Comparison of ENCODE assay signal across 27 cellular contexts in genomic region chr18:64245461-64245860, GRCh38.
"Had no signal": no experiment of that assay in that cellular context is flagged by ENCODE, and none has a peak within 500 bp of the region (broad histone marks: within the 10 kb centered on the region; RNA-seq: fewer than 3 reads in every experiment).

No MANE protein-coding gene starts in this region.

- H3K4me3 Mint-ChIP-seq: activated B cell treated with CpG ODN at 0.5 μM for 24 hours; activated CD4-positive, alpha-beta T cell treated with anti-CD3 and anti-CD28 coated beads, Interleukin-2, amount 10 ng/mL, durations not matched to agents 24 days and 14 days; activated CD8-positive, alpha-beta memory T cell treated with anti-CD3 and anti-CD28 coated beads, Interleukin-2, amount 10 ng/mL, durations not matched to agents 7 days and 5 days; activated naive CD8-positive, alpha-beta T cell treated with anti-CD3 and anti-CD28 coated beads, Interleukin-2, amount 50 U/mL, for 24 hours; activated T-cell treated with anti-CD3 and anti-CD28 coated beads, Interleukin-2, amount 50 U/mL, for 4 hours; brain; T-helper 17 cell had no signal

- H3K4me3 ChIP-seq: MG63 had no signal

- H3K27me3 ChIP-seq: MG63 had no signal

- H3K4me1 Mint-ChIP-seq: activated B cell treated with CpG ODN at 0.5 μM for 24 hours; activated CD4-positive, alpha-beta T cell treated with anti-CD3 and anti-CD28 coated beads, Interleukin-2, amount 10 ng/mL, durations not matched to agents 24 days and 14 days; activated CD8-positive, alpha-beta memory T cell treated with anti-CD3 and anti-CD28 coated beads, Interleukin-2, amount 10 ng/mL, durations not matched to agents 7 days and 5 days; activated naive CD8-positive, alpha-beta T cell treated with anti-CD3 and anti-CD28 coated beads, Interleukin-2, amount 50 U/mL, for 24 hours; T-helper 17 cell had no signal

- DNase-seq: activated B cell treated with CpG ODN at 0.5 μM for 24 hours; activated CD4-positive, alpha-beta T cell treated with anti-CD3 and anti-CD28 coated beads for 1 hour; activated CD4-positive, alpha-beta T cell treated with anti-CD3 and anti-CD28 coated beads, Interleukin-2, amount 10 ng/mL, durations not matched to agents 24 days and 14 days; activated CD4-positive, alpha-beta T cell treated with anti-CD3 and anti-CD28 coated beads, Interleukin-2, amount 50 U/mL, for 48 hours; activated CD8-positive, alpha-beta memory T cell treated with anti-CD3 and anti-CD28 coated beads, Interleukin-2, amount 10 ng/mL, durations not matched to agents 7 days and 5 days; activated effector memory CD4-positive, alpha-beta T cell treated with anti-CD3 and anti-CD28 coated beads, Interleukin-2, amount 50 U/mL, for 16 hours; activated naive CD4-positive, alpha-beta T cell treated with Interleukin-2 at 50 U/mL for 16 hours; activated naive CD8-positive, alpha-beta T cell treated with anti-CD3 and anti-CD28 coated beads, Interleukin-2, amount 50 U/mL, for 24 hours; activated T-cell treated with anti-CD3 and anti-CD28 coated beads, Interleukin-2, amount 50 U/mL, for 4 hours; amniotic stem cell; MG63; MV-4-11; NCI-H1092 treated with DMSO at 0.1 percent for 48 hours; NCI-H1417 treated with DMSO at 0.1 percent for 48 hours; NCI-H1694; NCI-H2029; NCI-H2107; NCI-H2171 treated with DMSO at 0.1 percent for 48 hours; NCI-H226; NCI-H510A; NCI-H526 treated with DMSO at 0.1 percent for 48 hours; NCI-H82; SIG-M5; T-helper 17 cell; T-helper 9 cell had no signal

- H3K9me3 Mint-ChIP-seq: activated B cell treated with CpG ODN at 0.5 μM for 24 hours; activated CD4-positive, alpha-beta T cell treated with anti-CD3 and anti-CD28 coated beads, Interleukin-2, amount 10 ng/mL, durations not matched to agents 24 days and 14 days; activated naive CD8-positive, alpha-beta T cell treated with anti-CD3 and anti-CD28 coated beads, Interleukin-2, amount 50 U/mL, for 24 hours; brain had no signal

- H3K9me3 ChIP-seq: MG63 had no signal

- H3K27ac Mint-ChIP-seq: activated B cell treated with CpG ODN at 0.5 μM for 24 hours; activated CD4-positive, alpha-beta T cell treated with anti-CD3 and anti-CD28 coated beads, Interleukin-2, amount 10 ng/mL, durations not matched to agents 24 days and 14 days; activated CD8-positive, alpha-beta memory T cell treated with anti-CD3 and anti-CD28 coated beads, Interleukin-2, amount 10 ng/mL, durations not matched to agents 7 days and 5 days; activated naive CD4-positive, alpha-beta T cell treated with anti-CD3 and anti-CD28 coated beads, Interleukin-2, amount 50 U/mL, for 72 hours; activated naive CD8-positive, alpha-beta T cell treated with anti-CD3 and anti-CD28 coated beads, Interleukin-2, amount 50 U/mL, for 24 hours; T-helper 17 cell had no signal

- H3K36me3 ChIP-seq: MG63 had no signal

- ATAC-seq: activated CD8-positive, alpha-beta memory T cell treated with anti-CD3 and anti-CD28 coated beads, Interleukin-2, amount 10 ng/mL, durations not matched to agents 7 days and 5 days; activated naive CD4-positive, alpha-beta T cell treated with anti-CD3 and anti-CD28 coated beads, Interleukin-2, amount 50 U/mL, for 72 hours; activated naive CD8-positive, alpha-beta T cell treated with anti-CD3 and anti-CD28 coated beads, Interleukin-2, amount 50 U/mL, for 24 hours; activated T-cell treated with anti-CD3 and anti-CD28 coated beads, Interleukin-2, amount 50 U/mL, for 4 hours; T-helper 17 cell had no signal

- H3K27me3 Mint-ChIP-seq: activated CD4-positive, alpha-beta T cell treated with anti-CD3 and anti-CD28 coated beads, Interleukin-2, amount 10 ng/mL, durations not matched to agents 24 days and 14 days; activated CD8-positive, alpha-beta memory T cell treated with anti-CD3 and anti-CD28 coated beads, Interleukin-2, amount 10 ng/mL, durations not matched to agents 7 days and 5 days; activated naive CD8-positive, alpha-beta T cell treated with anti-CD3 and anti-CD28 coated beads, Interleukin-2, amount 50 U/mL, for 24 hours; T-helper 17 cell had no signal

- H3K36me3 Mint-ChIP-seq: activated CD8-positive, alpha-beta memory T cell treated with anti-CD3 and anti-CD28 coated beads, Interleukin-2, amount 10 ng/mL, durations not matched to agents 7 days and 5 days; activated naive CD4-positive, alpha-beta T cell treated with anti-CD3 and anti-CD28 coated beads, Interleukin-2, amount 50 U/mL, for 72 hours; brain had no signal
